8 cellular contexts compared by ENCODE assay signal in genomic region chr6:28922004-28922840, GRCh38. TPM values are rescaled to one million over a fixed set of nuclear protein-coding genes. Genes with fewer than 3 reads are reported as not detected.
DNase-seq lines count a peak whose midpoint lies in the region; ATAC-seq, FAIRE-seq and TF ChIP-seq lines count a peak whose summit lies in the region.

No MANE protein-coding gene starts in this region.

- H3K27me3 ChIP-seq in MM.1S (replicated peaks; ENCODE audit: insufficient read depth, low read length) = no peaks in the 10 kb centered on the region

- H3K9me2 ChIP-seq in MM.1S (replicated peaks; ENCODE audit: insufficient read depth, low read length) = no peaks in the 10 kb centered on the region

- peak overlapping the region; percentile 92; the same call in 1 of the 2 replicates for H3K27ac ChIP-seq in MM.1S (ENCODE audit: low read length)

- no peaks in the 10 kb centered on the region for H3K9me3 Mint-ChIP-seq in Calu3 (ENCODE audit: low read depth, unreplicated experiment)
- H3K9me3 Mint-ChIP-seq in stimulated activated naive B cell treated with anti-CD40 and anti-IgM and Interleukin-4, amounts not matched to agents 10 μg/mL and 1 μg/mL and 100 μg/mL, for 72 hours = no peaks in the 10 kb centered on the region

- peak overlapping the region; percentile 97 for H2AFZ ChIP-seq in MM.1S (ENCODE audit: low read length)

- DNase-seq in Calu3 = peak; percentile 61
- DNase-seq in MM.1S = peak; percentile 30
- peak; percentile 16 for DNase-seq in amniotic stem cell (lab: John Stamatoyannopoulos, UW)
- DNase-seq in kidney glomerular epithelial cell (lab: John Stamatoyannopoulos, UW) = peak; percentile 21
- no peak for DNase-seq in stimulated activated naive B cell treated with anti-CD40 and anti-IgM and Interleukin-4, amounts not matched to agents 10 μg/mL and 1 μg/mL and 100 μg/mL, for 72 hours
- DNase-seq in SKM-1 (lab: John Stamatoyannopoulos, UW; ENCODE audit: unreplicated experiment) = no peak
- no peak for DNase-seq in H54 (ENCODE audit: insufficient read length, low spot score)

- no TSS peak for BruUV-seq in Calu3 (replicated peaks; lab: Mats Ljungman, UMichigan)

- no peaks in the 10 kb centered on the region for H4K20me1 ChIP-seq in MM.1S (ENCODE audit: insufficient read depth, low read length)

- CTCF ChIA-PET in Calu3 (lab: Charles Lee) = interaction anchor here (0.5 to 1.6 kb wide), 8 partner anchors 10 to 147 kb away, joined by 3 to 10 read pairs (median 6); no protein-coding TSS in a partner anchor

- peaks cover 6% of the 10 kb centered on the region for H3K36me3 ChIP-seq in MM.1S (replicated peaks; ENCODE audit: insufficient read depth, low read length)

- TF ChIP-seq CTCF in Calu3 (IDR thresholded peaks at IDR 0.05; ENCODE audit: unreplicated experiment) (no peak), MM.1S (IDR thresholded peaks at IDR 0.05; ENCODE audit: low read length) (no peak)

- peak overlapping the region; percentile 88 for H3K4me3 ChIP-seq in MM.1S (ENCODE audit: low read length)

- peak overlapping the region; percentile 98 for H3K27ac Mint-ChIP-seq in Calu3 (ENCODE audit: unreplicated experiment)
- peak overlapping the region; percentile 96 for H3K27ac Mint-ChIP-seq in stimulated activated naive B cell treated with anti-CD40 and anti-IgM and Interleukin-4, amounts not matched to agents 10 μg/mL and 1 μg/mL and 100 μg/mL, for 72 hours

- H3K27me3 Mint-ChIP-seq in Calu3 (ENCODE audit: unreplicated experiment) = no peaks in the 10 kb centered on the region
- H3K27me3 Mint-ChIP-seq in stimulated activated naive B cell treated with anti-CD40 and anti-IgM and Interleukin-4, amounts not matched to agents 10 μg/mL and 1 μg/mL and 100 μg/mL, for 72 hours = no peaks in the 10 kb centered on the region

- H3K36me3 Mint-ChIP-seq in Calu3 (ENCODE audit: insufficient read depth, unreplicated experiment) = peaks cover 77% of the 10 kb centered on the region
- H3K36me3 Mint-ChIP-seq in stimulated activated naive B cell treated with anti-CD40 and anti-IgM and Interleukin-4, amounts not matched to agents 10 μg/mL and 1 μg/mL and 100 μg/mL, for 72 hours = peaks cover 31 to 51% of the 10 kb centered on the region in 2 donors

- FAIRE-seq in H54 (lab: Jason Lieb, UNC) = no peak

- ATAC-seq in stimulated activated naive B cell treated with anti-CD40 and anti-IgM and Interleukin-4, amounts not matched to agents 10 μg/mL and 1 μg/mL and 100 μg/mL, for 72 hours (replicated peaks) = no peak
- ATAC-seq in GM18861 (IDR thresholded peaks at IDR 0.05; ENCODE audit: unreplicated experiment) = no peak

- peaks cover 50% of the 10 kb centered on the region for H3K79me2 ChIP-seq in MM.1S (ENCODE audit: low read length)

- H3K4me1 ChIP-seq in MM.1S (ENCODE audit: low read length) = peaks cover 18% of the 10 kb centered on the region

- H3K9ac ChIP-seq in MM.1S (ENCODE audit: low read length) = peak overlapping the region; percentile 93

- intact Hi-C loops in Calu3 (cut with micrococcal nuclease; ENCODE audit: unreplicated experiment) = loop anchor here (2.0 to 10.0 kb wide), 4 partner anchors 19 to 95 kb away; no protein-coding TSS in a partner anchor

- H3K9me3 ChIP-seq in MM.1S (replicated peaks; ENCODE audit: insufficient read depth, low read length) = no peaks in the 10 kb centered on the region

- H3F3A ChIP-seq in MM.1S (ENCODE audit: insufficient read depth, low read length) = peaks cover 3% of the 10 kb centered on the region

- H3K4me3 Mint-ChIP-seq in Calu3 (ENCODE audit: low read depth, unreplicated experiment) = peak overlapping the region; percentile 96
- peak overlapping the region; percentile 92 to 94 for H3K4me3 Mint-ChIP-seq in stimulated activated naive B cell treated with anti-CD40 and anti-IgM and Interleukin-4, amounts not matched to agents 10 μg/mL and 1 μg/mL and 100 μg/mL, for 72 hours

- H3K4me1 Mint-ChIP-seq in Calu3 (ENCODE audit: low read depth, unreplicated experiment) = peaks cover 27% of the 10 kb centered on the region
- peaks cover 23 to 49% of the 10 kb centered on the region in 2 donors for H3K4me1 Mint-ChIP-seq in stimulated activated naive B cell treated with anti-CD40 and anti-IgM and Interleukin-4, amounts not matched to agents 10 μg/mL and 1 μg/mL and 100 μg/mL, for 72 hours

- TF ChIP-seq POLR2A in H54 (IDR thresholded peaks at IDR 0.05; ENCODE audit: low read depth, low read length) = no peak

- H3K4me2 ChIP-seq in MM.1S (ENCODE audit: low read depth, low read length) = peak overlapping the region; percentile 83

RNA-seq across cellular contexts. Expression of gene TRIM27, which starts 1.6 kb away (rescaled TPM):
- total RNA-seq in Calu3 (2022) = 85.8 and 91.6 TPM in 2 replicates

Comparison
In these comparisons a context has a peak if more than half of its experiments do, and no peak if none do; other contexts are left out.
1. DNase-seq: peak in Calu3 (single experiment), MM.1S (single experiment), amniotic stem cell (single experiment) and kidney glomerular epithelial cell (single experiment); none in stimulated activated naive B cell treated with anti-CD40 and anti-IgM and Interleukin-4, amounts not matched to agents 10 μg/mL and 1 μg/mL and 100 μg/mL, for 72 hours (single experiment), SKM-1 (single experiment) and H54 (single experiment).